Comparison of ENCODE assay signal across 1 cellular context in genomic region chr19:14265285-14266036, GRCh38.
TF ChIP-seq lines count a peak whose summit lies in the region.

No MANE protein-coding gene starts in this region.

TF ChIP-seq in GM23338, 12 proteins besides CTCF, POLR2A, EP300 and RAD21:
- TF ChIP-seq ZNF462 (CRISPR knock-in tag; IDR thresholded peaks at IDR 0.05) (no peak), EZH2phosphoT487 (IDR thresholded peaks at IDR 0.05; ENCODE audit: unreplicated experiment) (no peak), STAT1 (IDR thresholded peaks at IDR 0.05; ENCODE audit: unreplicated experiment) (no peak), EZH2 (IDR thresholded peaks at IDR 0.05; ENCODE audit: low read depth, unreplicated experiment) (no peak), ZNF114 (CRISPR knock-in tag; IDR thresholded peaks at IDR 0.05) (no peak), JUNB (IDR thresholded peaks at IDR 0.05; ENCODE audit: unreplicated experiment) (no peak), ZNF331 (CRISPR knock-in tag; IDR thresholded peaks at IDR 0.05; ENCODE audit: low read depth) (no peak), NANOG (IDR thresholded peaks at IDR 0.05; ENCODE audit: borderline replicate concordance) (no peak), POLR2AphosphoS5 (IDR thresholded peaks at IDR 0.05; ENCODE audit: low read depth) (no peak; the same call in 1 of the 2 replicates), CREB1 (CRISPR knock-in tag; IDR thresholded peaks at IDR 0.05; ENCODE audit: low read depth) (no peak), REST (IDR thresholded peaks at IDR 0.05; ENCODE audit: unreplicated experiment) (no peak), ETS1 (IDR thresholded peaks at IDR 0.05) (no peak)
